Comparison of ENCODE assay signal across 1 cellular context in genomic region chr9:137445275-137445807, GRCh38.
TF ChIP-seq lines count a peak whose summit lies in the region.

No MANE protein-coding gene starts in this region.

TF ChIP-seq in Ishikawa, 13 proteins besides CTCF, POLR2A, EP300 and RAD21 (continued from another document):
- no peak for TF ChIP-seq REST (IDR thresholded peaks at IDR 0.05; ENCODE audit: low read depth)
- TF ChIP-seq FOXM1 (IDR thresholded peaks at IDR 0.05; ENCODE audit: borderline replicate concordance, low read depth), result no peak
- TF ChIP-seq MAX (IDR thresholded peaks at IDR 0.05), result 0 out of 2 replicates have a peak, but pooled peaks have one; percentile 18
- no peak for TF ChIP-seq CEBPB (IDR thresholded peaks at IDR 0.05)
- TF ChIP-seq TEAD4 (IDR thresholded peaks at IDR 0.05), result no peak
- no peak; the same call in 1 of the 2 replicates for TF ChIP-seq TCF12 (IDR thresholded peaks at IDR 0.05; ENCODE audit: low read depth)
- no peak for TF ChIP-seq NFIC (IDR thresholded peaks at IDR 0.05)
- TF ChIP-seq ZBTB7A (IDR thresholded peaks at IDR 0.05; ENCODE audit: low read depth), result peak; percentile 57
- TF ChIP-seq TAF1 (IDR thresholded peaks at IDR 0.05; ENCODE audit: low read depth), result no peak
